26 cellular contexts compared by ENCODE assay signal in the genomic region with DNA sequence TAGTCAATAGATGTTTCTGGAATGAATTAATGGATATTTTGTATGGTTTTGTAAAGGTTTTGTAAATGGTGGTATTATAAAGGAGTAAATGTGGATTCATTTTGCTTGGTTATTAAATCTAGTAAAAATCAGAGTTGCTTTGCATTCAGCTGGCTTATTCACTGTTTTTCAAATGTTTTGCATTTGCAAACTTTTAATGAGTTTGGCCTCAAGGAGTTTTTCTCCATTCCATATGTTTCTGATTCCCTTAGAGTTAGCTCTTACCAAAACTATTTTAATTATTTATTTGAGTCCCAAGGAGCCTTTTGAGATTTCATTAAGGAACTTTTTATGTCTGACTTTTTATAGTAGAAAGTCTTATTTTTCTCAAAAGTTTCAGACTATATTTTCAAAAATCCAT.
"Had no signal": no experiment of that assay in that cellular context is flagged by ENCODE, and none has a peak within 500 bp of the region (broad histone marks: within the 10 kb centered on the region; RNA-seq: fewer than 3 reads in every experiment).

No MANE protein-coding gene starts in this region.

- H3K4me3 ChIP-seq: left lung, lower lobe of right lung, pancreas, prostate gland, skin epidermis, stomach, testis, thyroid gland, transverse colon, upper lobe of left lung, vagina had no signal

- DNase-seq: left colon; left lung; lower lobe of right lung; mammary epithelial cell; mesenchymal stem cell; nucleus accumbens; pancreas; retina; right cardiac atrium; stimulated activated CD4-positive, alpha-beta T cell treated with anti-CD3 and anti-CD28 coated beads, Interleukin-12 subunit alpha, Interleukin-12 subunit beta, amount 100 ng/mL, for 4 hours; stimulated activated CD4-positive, alpha-beta T cell treated with anti-CD3 and anti-CD28 coated beads, Interleukin-15, amount 100 ng/mL, for 24 hours; stimulated activated CD4-positive, alpha-beta T cell treated with anti-CD3 and anti-CD28 coated beads, Interleukin-2, amount 100 ng/mL, for 24 hours; stimulated activated CD4-positive, alpha-beta T cell treated with anti-CD3 and anti-CD28 coated beads, Interleukin-4, amount 100 ng/mL, for 1 hour; stimulated activated naive B cell treated with anti-CD40 and anti-IgM and Interleukin-4, amounts not matched to agents 10 μg/mL and 1 μg/mL and 100 μg/mL, for 72 hours; stimulated activated naive CD8-positive, alpha-beta T cell treated with anti-CD3 and anti-CD28 coated beads, Interleukin-15, Interleukin-2, amounts not matched to agents 100 U/mL and 50 U/mL, for 24 hours; stomach; testis; thyroid gland; transverse colon; upper lobe of left lung had no signal

- H3K9me3 ChIP-seq: left lung, lower lobe of right lung, pancreas, prostate gland, stomach, testis, thyroid gland, transverse colon, upper lobe of left lung, vagina had no signal

- H3K4me1 ChIP-seq: left lung, lower lobe of right lung, pancreas, prostate gland, stomach, testis, thyroid gland, transverse colon, upper lobe of left lung, vagina had no signal

- ATAC-seq: left colon; left lung; lower lobe of right lung; naive thymus-derived CD8-positive, alpha-beta T cell; pancreas; right cardiac atrium; sciatic nerve; stimulated activated naive B cell treated with anti-CD40 and anti-IgM and Interleukin-4, amounts not matched to agents 10 μg/mL and 1 μg/mL and 100 μg/mL, for 72 hours; stimulated activated naive CD8-positive, alpha-beta T cell treated with anti-CD3 and anti-CD28 coated beads, Interleukin-15, Interleukin-2, amounts not matched to agents 100 U/mL and 50 U/mL, for 24 hours had no signal

- FAIRE-seq: keratinocyte, pancreas had no signal

- H3K27ac ChIP-seq: left lung, lower lobe of right lung, pancreas, prostate gland, skin epidermis, stomach, testis, thyroid gland, transverse colon, upper lobe of left lung, vagina had no signal

- H3K27me3 ChIP-seq: left lung, pancreas, stomach, testis, thyroid gland, transverse colon, upper lobe of left lung, vagina had no signal

- H3K36me3 ChIP-seq: left lung, lower lobe of right lung, pancreas, prostate gland, stomach, thyroid gland, transverse colon, upper lobe of left lung, vagina had no signal
